1 cellular context compared by ENCODE assay signal in genomic region chr1:119451158-119451557, GRCh38.
TF ChIP-seq lines count a peak whose summit lies in the region.

No MANE protein-coding gene starts in this region.

TF ChIP-seq in H1, 55 proteins besides CTCF, POLR2A, EP300 and RAD21:
- TF ChIP-seq KDM5A (IDR thresholded peaks at IDR 0.05; ENCODE audit: low read length) (no peak), JUN (IDR thresholded peaks at IDR 0.05; ENCODE audit: low read depth, low read length) (no peak), SRF (IDR thresholded peaks at IDR 0.05; ENCODE audit: low read depth, low read length) (no peak), FOSL1 (IDR thresholded peaks at IDR 0.05; ENCODE audit: insufficient read depth, low read depth, low read length) (no peak), TAF1 (IDR thresholded peaks at IDR 0.05; ENCODE audit: low read depth, low read length) (no peak), SP2 (IDR thresholded peaks at IDR 0.05; ENCODE audit: low read length) (no peak), CHD1 (IDR thresholded peaks at IDR 0.05; ENCODE audit: low read depth, low read length) (no peak), KDM1A (IDR thresholded peaks at IDR 0.05; ENCODE audit: borderline replicate concordance, low read length) (no peak), CREB1 (IDR thresholded peaks at IDR 0.05) (no peak), POLR2AphosphoS5 (IDR thresholded peaks at IDR 0.05; ENCODE audit: low read depth, low read length) (no peak), ATF3 (IDR thresholded peaks at IDR 0.05; ENCODE audit: insufficient read depth, low read depth, low read length) (no peak), SUZ12 (IDR thresholded peaks at IDR 0.05; ENCODE audit: low read length) (no peak)
- TF ChIP-seq, protein P1, sequence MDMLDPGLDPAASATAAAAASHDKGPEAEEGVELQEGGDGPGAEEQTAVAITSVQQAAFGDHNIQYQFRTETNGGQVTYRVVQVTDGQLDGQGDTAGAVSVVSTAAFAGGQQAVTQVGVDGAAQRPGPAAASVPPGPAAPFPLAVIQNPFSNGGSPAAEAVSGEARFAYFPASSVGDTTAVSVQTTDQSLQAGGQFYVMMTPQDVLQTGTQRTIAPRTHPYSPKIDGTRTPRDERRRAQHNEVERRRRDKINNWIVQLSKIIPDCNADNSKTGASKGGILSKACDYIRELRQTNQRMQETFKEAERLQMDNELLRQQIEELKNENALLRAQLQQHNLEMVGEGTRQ (IDR thresholded peaks at IDR 0.05; ENCODE audit: low read length), result no peak
